ENCODE assay signal across 31 cellular contexts in the genomic region with DNA sequence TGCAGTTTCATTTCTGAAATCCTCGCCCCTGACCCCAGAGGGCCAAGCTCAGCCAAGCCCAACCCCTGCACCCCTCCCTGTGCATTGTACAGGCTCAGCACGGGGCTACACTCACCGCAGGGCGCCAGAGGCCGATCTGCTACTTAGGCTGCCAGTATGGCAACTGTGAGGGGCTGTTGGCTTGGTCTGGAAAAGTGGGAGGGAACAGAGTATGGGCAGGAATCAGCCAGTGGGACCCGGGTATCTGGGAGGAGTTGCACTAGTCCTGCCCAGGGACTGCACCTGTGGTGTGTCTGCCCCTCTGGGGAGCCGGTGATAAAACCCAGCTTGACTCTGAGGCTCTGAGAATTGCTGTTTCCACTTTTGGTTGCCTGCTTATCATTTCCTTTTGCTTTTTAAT.
DNase-seq lines count a peak whose midpoint lies in the region; ATAC-seq, FAIRE-seq and TF ChIP-seq lines count a peak whose summit lies in the region.
"Had no signal": no experiment of that assay in that cellular context is flagged by ENCODE, and none has a peak within 500 bp of the region (broad histone marks: within the 10 kb centered on the region; RNA-seq: fewer than 3 reads in every experiment).

No MANE protein-coding gene starts in this region.

- H3K9ac ChIP-seq in K562 (ENCODE audit: insufficient read depth in 1 of 2, low read depth in 2 of 2, low read length in 2 of 2) = no peak overlapping the region
- H3K9ac ChIP-seq: KMS-11 had no signal

- peaks cover 3% of the 10 kb centered on the region for H3K9me3 Mint-ChIP-seq in nephron progenitor cell
- H3K9me3 Mint-ChIP-seq: activated CD4-positive, alpha-beta T cell treated with anti-CD3 and anti-CD28 coated beads, Interleukin-2, amount 10 ng/mL, durations not matched to agents 24 days and 14 days; activated naive CD8-positive, alpha-beta T cell treated with anti-CD3 and anti-CD28 coated beads, Interleukin-2, amount 10 ng/mL, durations not matched to agents 7 days and 5 days; activated T-cell treated with anti-CD3 and anti-CD28 coated beads, Interleukin-2, amount 50 U/mL, for 24 hours; CD8-positive, alpha-beta memory T cell; naive thymus-derived CD4-positive, alpha-beta T cell had no signal

- DNase-seq in NCI-H82 (lab: John Stamatoyannopoulos, UW) = peak; percentile 20
- no peak for DNase-seq in NCI-H82 treated with DMSO at 0.1 percent for 48 hours (lab: John Stamatoyannopoulos, UW; ENCODE audit: unreplicated experiment)
- peak; percentile 10 for DNase-seq in HEK293T (ENCODE audit: extremely low spot score)
- no peak for DNase-seq in K562 (ENCODE audit: extremely low read depth in 1 of 4, low spot score in 3 of 4)
- peak; percentile 16 for DNase-seq in nephron progenitor cell
- no peak for DNase-seq in NK-92 treated with Interleukin-12 subunit alpha and Interleukin-12 subunit beta, amount 100 ng/mL, for 24 hours (lab: John Stamatoyannopoulos, UW)
- DNase-seq in GM20000 (ENCODE audit: low spot score) = no peak
- DNase-seq: activated CD4-positive, alpha-beta T cell treated with anti-CD3 and anti-CD28 coated beads, Interleukin-2, amount 10 ng/mL, durations not matched to agents 24 days and 14 days; activated gamma-delta T cell; activated naive CD8-positive, alpha-beta T cell treated with anti-CD3 and anti-CD28 coated beads, Interleukin-2, amount 10 ng/mL, durations not matched to agents 7 days and 5 days; activated T-cell treated with anti-CD3 and anti-CD28 coated beads, Interleukin-2, amount 50 U/mL, for 24 hours; CD8-positive, alpha-beta memory T cell; central memory CD4-positive, alpha-beta T cell; gastrocnemius medialis; hippocampal formation; kidney; midbrain; naive thymus-derived CD4-positive, alpha-beta T cell; NCI-H1694 treated with DMSO at 0.1 percent for 48 hours; ovary; PC-3; stimulated activated CD4-positive, alpha-beta T cell treated with anti-CD3 and anti-CD28 coated beads, Interleukin-1b, Interleukin-23, amount 100 ng/mL, for 48 hours had no signal

- intact Hi-C loops in K562 (cut with micrococcal nuclease) = no loop called here

- no peaks in the 10 kb centered on the region for H4K20me1 ChIP-seq in K562 (replicated peaks; ENCODE audit: control insufficient read depth, insufficient read depth, low read length)

- no peaks in the 10 kb centered on the region for H3K79me2 ChIP-seq in K562 (ENCODE audit: control insufficient read depth, insufficient read depth, low read length)

- peaks cover 15% of the 10 kb centered on the region for H3K4me1 Mint-ChIP-seq in nephron progenitor cell
- H3K4me1 Mint-ChIP-seq: activated CD4-positive, alpha-beta T cell treated with anti-CD3 and anti-CD28 coated beads, Interleukin-2, amount 10 ng/mL, durations not matched to agents 24 days and 14 days; activated naive CD8-positive, alpha-beta T cell treated with anti-CD3 and anti-CD28 coated beads, Interleukin-2, amount 10 ng/mL, durations not matched to agents 7 days and 5 days; CD8-positive, alpha-beta memory T cell had no signal

- H3K27me3 Mint-ChIP-seq in nephron progenitor cell (ENCODE audit: low read depth, poor library complexity) = peaks cover 2% of the 10 kb centered on the region

- in situ Hi-C loops in K562 (cut with MboI) = no loop called here

- H3K4me3 Mint-ChIP-seq in nephron progenitor cell = no peak overlapping the region
- H3K4me3 Mint-ChIP-seq: activated CD4-positive, alpha-beta T cell treated with anti-CD3 and anti-CD28 coated beads, Interleukin-2, amount 10 ng/mL, durations not matched to agents 24 days and 14 days; activated naive CD8-positive, alpha-beta T cell treated with anti-CD3 and anti-CD28 coated beads, Interleukin-2, amount 10 ng/mL, durations not matched to agents 7 days and 5 days; activated T-cell treated with anti-CD3 and anti-CD28 coated beads, Interleukin-2, amount 50 U/mL, for 24 hours; CD8-positive, alpha-beta memory T cell; naive thymus-derived CD4-positive, alpha-beta T cell had no signal

- ATAC-seq in K562 = peak; percentile 67
- no peak for ATAC-seq in HG02571 (IDR thresholded peaks at IDR 0.05; ENCODE audit: unreplicated experiment)
- ATAC-seq: gastrocnemius medialis; naive thymus-derived CD4-positive, alpha-beta T cell; PC-3; Right ventricle myocardium inferior had no signal

- no peak for FAIRE-seq in K562 (lab: Jason Lieb, UNC)
- FAIRE-seq: H54, HTR-8/SVneo, kidney had no signal

- CTCF ChIA-PET in HEK293T (lab: Yijun Ruan, JAX) = no interaction called here
- CTCF ChIA-PET in K562 (lab: Yijun Ruan, JAX; ENCODE audit: low intra/inter-chr PET ratio) = no interaction called here

- WGBS in K562 (ENCODE audit: insufficient coverage, low coverage, missing lambda C conversion rate) = under 1% methylated on average over 7 of the region's 7 CpGs

- no TSS peak for BruUV-seq in K562 (replicated peaks; lab: Mats Ljungman, UMichigan)

- TF ChIP-seq EP300 in K562 (IDR thresholded peaks at IDR 0.05; ENCODE audit: low read length) = no peak

- no peaks in the 10 kb centered on the region for H3K36me3 ChIP-seq in K562 (ENCODE audit: control insufficient read depth, insufficient read depth, low read length)
- H3K36me3 ChIP-seq: ascending aorta, gastrocnemius medialis, ovary, upper lobe of left lung had no signal

- POLR2A ChIA-PET in HEK293T (lab: Yijun Ruan, JAX) = no interaction called here
- POLR2A ChIA-PET in K562 (lab: Yijun Ruan, JAX) = no interaction called here

- TF ChIP-seq RAD21 in K562 (CRISPR knock-in tag; conservative IDR thresholded peaks at IDR 0.05 in 1 of 2, IDR thresholded peaks at IDR 0.05 in 1 of 2) = no peak

- H3K9me1 ChIP-seq in K562 (ENCODE audit: control insufficient read depth, insufficient read depth, low read length) = no peaks in the 10 kb centered on the region

- no peak for TF ChIP-seq CTCF in K562 (IDR thresholded peaks at IDR 0.05 in 2 of 3, conservative IDR thresholded peaks at IDR 0.05 in 1 of 3; ENCODE audit: insufficient read depth in 2 of 3, low read depth in 1 of 3, low read length in 3 of 3)
- TF ChIP-seq CTCF in nephron progenitor cell (IDR thresholded peaks at IDR 0.05) = no peak
- no peak for TF ChIP-seq CTCF in GM20000 (IDR thresholded peaks at IDR 0.05; ENCODE audit: extremely low read depth, missing control alignments)

- no peak overlapping the region for H3K27ac Mint-ChIP-seq in nephron progenitor cell
- H3K27ac Mint-ChIP-seq: activated CD4-positive, alpha-beta T cell treated with anti-CD3 and anti-CD28 coated beads, Interleukin-2, amount 10 ng/mL, durations not matched to agents 24 days and 14 days; activated naive CD8-positive, alpha-beta T cell treated with anti-CD3 and anti-CD28 coated beads, Interleukin-2, amount 10 ng/mL, durations not matched to agents 7 days and 5 days; activated T-cell treated with anti-CD3 and anti-CD28 coated beads, Interleukin-2, amount 50 U/mL, for 24 hours; naive thymus-derived CD4-positive, alpha-beta T cell had no signal

- no peak for TF ChIP-seq POLR2A in K562 (conservative IDR thresholded peaks at IDR 0.05)

- H3K4me2 ChIP-seq in K562 (ENCODE audit: insufficient read depth, low read length) = no peak overlapping the region
- H3K4me2 ChIP-seq: KMS-11, smooth muscle cell had no signal

- no peaks in the 10 kb centered on the region for H3K36me3 Mint-ChIP-seq in nephron progenitor cell (ENCODE audit: low read depth)
- H3K36me3 Mint-ChIP-seq: activated naive CD8-positive, alpha-beta T cell treated with anti-CD3 and anti-CD28 coated beads, Interleukin-2, amount 10 ng/mL, durations not matched to agents 7 days and 5 days; CD8-positive, alpha-beta memory T cell; naive thymus-derived CD4-positive, alpha-beta T cell had no signal

- no peaks in the 10 kb centered on the region for H3K4me1 ChIP-seq in K562 (replicated peaks in 1 of 2; ENCODE audit: control insufficient read depth in 2 of 2, insufficient read depth in 2 of 2, low read length in 2 of 2)
- H3K4me1 ChIP-seq: gastrocnemius medialis had no signal

- H2AFZ ChIP-seq in K562 (ENCODE audit: low read depth, low read length) = no peak overlapping the region

- peaks cover 4 to 11% of the 10 kb centered on the region in 2 experiments; a peak in 2 of 5 replicates for H3K27me3 ChIP-seq in K562 (ENCODE audit: control insufficient read depth in 2 of 2, insufficient read depth in 2 of 2, low read length in 2 of 2)
- H3K27me3 ChIP-seq: ascending aorta, gastrocnemius medialis, ovary, upper lobe of left lung had no signal

- H3K4me3 ChIP-seq in K562 = no peak overlapping the region
- H3K4me3 ChIP-seq: ascending aorta, gastrocnemius medialis, ovary, smooth muscle cell, upper lobe of left lung had no signal

- H3K27ac ChIP-seq in K562 (ENCODE audit: extremely low read depth, low read depth, low read length) = no peak overlapping the region
- H3K27ac ChIP-seq: ascending aorta, gastrocnemius medialis, KMS-11, ovary, upper lobe of left lung, VCaP had no signal

- no peaks in the 10 kb centered on the region for H3K9me3 ChIP-seq in K562 (replicated peaks; ENCODE audit: control insufficient read depth, insufficient read depth, low read depth, low read length)
- H3K9me3 ChIP-seq: ascending aorta, gastrocnemius medialis, ovary, upper lobe of left lung had no signal

TF ChIP-seq in HEK293T, 16 proteins besides CTCF, POLR2A, EP300 and RAD21 (continues in another document):
- TF ChIP-seq, protein P1, sequence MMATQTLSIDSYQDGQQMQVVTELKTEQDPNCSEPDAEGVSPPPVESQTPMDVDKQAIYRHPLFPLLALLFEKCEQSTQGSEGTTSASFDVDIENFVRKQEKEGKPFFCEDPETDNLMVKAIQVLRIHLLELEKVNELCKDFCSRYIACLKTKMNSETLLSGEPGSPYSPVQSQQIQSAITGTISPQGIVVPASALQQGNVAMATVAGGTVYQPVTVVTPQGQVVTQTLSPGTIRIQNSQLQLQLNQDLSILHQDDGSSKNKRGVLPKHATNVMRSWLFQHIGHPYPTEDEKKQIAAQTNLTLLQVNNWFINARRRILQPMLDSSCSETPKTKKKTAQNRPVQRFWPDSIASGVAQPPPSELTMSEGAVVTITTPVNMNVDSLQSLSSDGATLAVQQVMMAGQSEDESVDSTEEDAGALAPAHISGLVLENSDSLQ (IDR thresholded peaks at IDR 0.05) = no peak
- no peak for TF ChIP-seq FOXK2 (IDR thresholded peaks at IDR 0.05)
- TF ChIP-seq ARNT (IDR thresholded peaks at IDR 0.05) = no peak
- no peak for TF ChIP-seq NFRKB (IDR thresholded peaks at IDR 0.05)

TF ChIP-seq in K562, 482 proteins besides CTCF, POLR2A, EP300 and RAD21 (continues in another document):
- TF ChIP-seq ZNF431 (CRISPR knock-in tag; IDR thresholded peaks at IDR 0.05) (no peak), TRIM28 (IDR thresholded peaks at IDR 0.05) (no peak), PRPF4 (IDR thresholded peaks at IDR 0.05; ENCODE audit: insufficient read depth, low read depth, low read length, poor library complexity, severe bottlenecking) (no peak), SAP30 (IDR thresholded peaks at IDR 0.05; ENCODE audit: borderline replicate concordance, insufficient read depth, low read depth, low read length, poor library complexity, severe bottlenecking) (no peak), ZZZ3 (IDR thresholded peaks at IDR 0.05) (no peak), SIN3A (IDR thresholded peaks at IDR 0.05; ENCODE audit: borderline replicate concordance in 2 of 2, control insufficient read depth in 1 of 2, low read depth in 2 of 2, low read length in 2 of 2) (no peak), HDGF (IDR thresholded peaks at IDR 0.05) (no peak), CREB1 (IDR thresholded peaks at IDR 0.05) (no peak), CREB1 (CRISPR knock-in tag; IDR thresholded peaks at IDR 0.05) (no peak)

Comparison
In these comparisons a context has a peak if more than half of its experiments do, and no peak if none do; other contexts are left out.
1. DNase-seq: peak in NCI-H82 (single experiment), HEK293T (single experiment) and nephron progenitor cell (single experiment); none in NCI-H82 treated with DMSO at 0.1 percent for 48 hours (single experiment), K562 (0 of 4), NK-92 treated with Interleukin-12 subunit alpha and Interleukin-12 subunit beta, amount 100 ng/mL, for 24 hours (single experiment) and GM20000 (single experiment).